Comparison of ENCODE assay signal across 22 cellular contexts in the genomic region with DNA sequence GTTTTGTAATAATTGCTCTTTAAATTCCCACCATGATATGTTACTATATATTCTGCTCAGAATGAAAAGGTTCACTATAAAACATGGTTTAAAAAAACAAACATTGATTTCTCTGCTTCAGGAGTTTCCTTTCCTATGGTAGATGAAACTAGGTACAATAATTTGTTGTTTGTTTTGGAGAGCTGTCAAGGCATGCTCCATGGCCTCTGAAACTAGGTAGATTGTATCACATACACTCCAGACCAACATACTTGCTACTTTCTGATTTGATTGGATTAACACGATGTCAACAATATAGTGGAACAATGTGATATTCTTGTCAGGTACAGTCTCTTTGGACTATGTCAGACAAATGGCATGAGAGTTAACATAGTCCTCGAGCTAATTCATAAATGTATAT.
"Had no signal": no experiment of that assay in that cellular context is flagged by ENCODE, and none has a peak within 500 bp of the region (broad histone marks: within the 10 kb centered on the region; RNA-seq: fewer than 3 reads in every experiment).

No MANE protein-coding gene starts in this region.

- H3K9me3 ChIP-seq: body of pancreas, neutrophil, pancreas, upper lobe of right lung had no signal

- ATAC-seq: activated CD4-positive, CD25-positive, alpha-beta regulatory T cell treated with anti-CD3 and anti-CD28 coated beads, Interleukin-2, amount 50 U/mL, for 24 hours; activated CD8-positive, alpha-beta T cell treated with anti-CD3 and anti-CD28 coated beads, Interleukin-2, amount 10 ng/mL, durations not matched to agents 7 days and 5 days; body of pancreas; natural killer cell treated with Interleukin-12 subunit alpha and Interleukin-12 subunit beta and Interleukin-15 and Interleukin-18, amount 100 ng/mL, for 72 hours; pancreas; upper lobe of right lung had no signal

- H3K27ac ChIP-seq: body of pancreas, neutrophil, pancreas, upper lobe of right lung had no signal

- DNase-seq: activated CD4-positive, alpha-beta T cell treated with anti-CD3 and anti-CD28 coated beads, Interleukin-2, amount 10 ng/mL, durations not matched to agents 7 days and 5 days; activated CD8-positive, alpha-beta T cell treated with anti-CD3 and anti-CD28 coated beads, Interleukin-2, amount 10 ng/mL, durations not matched to agents 7 days and 5 days; activated naive CD4-positive, alpha-beta T cell treated with Interleukin-2 at 50 U/mL for 16 hours; activated T-cell treated with anti-CD3 and anti-CD28 coated beads, Interleukin-2, amount 50 U/mL, for 24 hours; body of pancreas; central memory CD4-positive, alpha-beta T cell; erythroblast; foreskin melanocyte; glutamatergic neuron; hippocampal formation; pancreas; stimulated activated CD4-positive, alpha-beta T cell treated with anti-CD3 and anti-CD28 coated beads, Interleukin-12 subunit alpha, Interleukin-12 subunit beta, amount 100 ng/mL, for 4 hours; stimulated activated CD4-positive, alpha-beta T cell treated with anti-CD3 and anti-CD28 coated beads, Interleukin-1b, Interleukin-23, amount 100 ng/mL, for 48 hours; stimulated activated CD8-positive, alpha-beta memory T cell treated with anti-CD3 and anti-CD28 coated beads, Interleukin-4, amount 100 ng/mL, for 48 hours; stimulated activated naive CD4-positive, alpha-beta T cell; upper lobe of right lung had no signal

- H3K36me3 ChIP-seq: neutrophil, pancreas, upper lobe of right lung had no signal

- H3K4me3 ChIP-seq: body of pancreas, lung, pancreas, upper lobe of right lung had no signal

- FAIRE-seq: colon, islet of Langerhans, pancreas had no signal

- H3K4me1 ChIP-seq: body of pancreas, pancreas, upper lobe of right lung had no signal

- H3K27me3 ChIP-seq: body of pancreas, neutrophil, pancreas, upper lobe of right lung had no signal
